17 cellular contexts compared by ENCODE assay signal in the genomic region with DNA sequence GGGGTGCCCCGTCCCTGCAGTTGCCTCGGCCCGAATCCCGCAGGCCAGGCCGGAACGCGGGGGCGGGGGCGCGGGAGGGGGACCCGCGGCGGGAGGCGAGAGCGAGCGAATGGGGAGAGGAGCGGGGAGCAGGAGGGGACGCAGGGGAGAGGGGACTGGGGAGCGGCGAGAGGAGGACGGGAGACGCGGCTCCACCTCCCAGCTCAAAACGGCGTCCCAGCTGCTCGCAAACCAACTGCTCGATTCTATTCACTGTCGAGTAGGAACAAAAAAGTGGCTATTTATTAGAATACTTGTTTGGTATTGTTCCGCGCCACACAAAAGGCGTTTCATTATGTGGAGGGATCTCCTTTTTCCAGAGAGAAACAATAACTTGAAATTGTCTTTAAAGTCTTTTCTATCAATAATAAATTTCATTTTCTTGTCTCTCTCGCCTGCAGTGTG. TPM values are rescaled to one million over a fixed set of nuclear protein-coding genes. Genes with fewer than 3 reads are reported as not detected.
DNase-seq lines count a peak whose midpoint lies in the region; ATAC-seq, FAIRE-seq and TF ChIP-seq lines count a peak whose summit lies in the region.
"Had no signal": no experiment of that assay in that cellular context is flagged by ENCODE, and none has a peak within 500 bp of the region (broad histone marks: within the 10 kb centered on the region; RNA-seq: fewer than 3 reads in every experiment).

No MANE protein-coding gene starts in this region.

- H2BK20ac ChIP-seq in H1 (ENCODE audit: low read length): no peak overlapping the region

- H4K91ac ChIP-seq in H1 (replicated peaks; ENCODE audit: insufficient read length, low read length): no peak overlapping the region
- no peak overlapping the region for H4K91ac ChIP-seq in trophoblast cell (ENCODE audit: low read depth, low read length)

- peaks cover 5% of the 10 kb centered on the region; the same call in 1 of the 2 replicates for H3K23me2 ChIP-seq in H1 (ENCODE audit: low read depth, low read length)

- H4K12ac ChIP-seq in trophoblast cell (ENCODE audit: low read depth, low read length): no peak overlapping the region

- H3K79me1 ChIP-seq in H1 (ENCODE audit: low read depth, low read length) (no peaks in the 10 kb centered on the region), trophoblast cell (ENCODE audit: low read length) (no peaks in the 10 kb centered on the region)

- H3K36me3 ChIP-seq in H1 (ENCODE audit: control insufficient read depth in 2 of 4, insufficient read depth in 4 of 4, low read length in 3 of 4) (peaks cover 0 to 6% (median 0%) of the 10 kb centered on the region in 4 experiments; a peak in 1 of 8 replicates), trophoblast cell (ENCODE audit: control insufficient read depth in 1 of 2, insufficient read depth in 2 of 2, low read length in 2 of 2) (no peaks in the 10 kb centered on the region)

- no peak overlapping the region for H3K23ac ChIP-seq in H1 (ENCODE audit: insufficient read length)
- H3K23ac ChIP-seq in trophoblast cell (ENCODE audit: low read length): no peak overlapping the region

- H3K9me3 ChIP-seq in H1 (ENCODE audit: insufficient read depth in 2 of 2, low read depth in 1 of 2, low read length in 1 of 2): no peaks in the 10 kb centered on the region; a peak in 1 of 4 replicates
- H3K9me3 ChIP-seq in trophoblast cell (ENCODE audit: insufficient read depth, low read depth, low read length): peaks cover 16% of the 10 kb centered on the region

- TF ChIP-seq RAD21 in H1 (IDR thresholded peaks at IDR 0.05 in 1 of 2, conservative IDR thresholded peaks at IDR 0.05 in 1 of 2; ENCODE audit: low read depth in 2 of 2, low read length in 2 of 2): peak in 1 of 2 experiments; percentile 3; a peak in 1 of 4 replicates

- H3K27me3 ChIP-seq in H1 (replicated peaks in 1 of 4; ENCODE audit: control insufficient read depth in 3 of 4, extremely low read depth in 1 of 4, insufficient read depth in 3 of 4, low read length in 3 of 4): peaks cover 91 to 100% (median 97%) of the 10 kb centered on the region in 4 experiments
- peaks cover 91% of the 10 kb centered on the region for H3K27me3 ChIP-seq in trophoblast cell (ENCODE audit: insufficient read depth, low read length)

- H3K56ac ChIP-seq in H1 (replicated peaks; ENCODE audit: insufficient read length, low read depth, low read length): no peak overlapping the region

- H3K27ac ChIP-seq in H1 (ENCODE audit: low read depth, low read length) (no peak overlapping the region), trophoblast cell (ENCODE audit: low read depth, low read length) (no peak overlapping the region)

- CTCF ChIA-PET in H1 (lab: Charles Lee; ENCODE audit: partially characterized antibody): no interaction called here

- H2BK15ac ChIP-seq in H1 (ENCODE audit: low read length): no peak overlapping the region

- H3K4me1 ChIP-seq in H1 (replicated peaks in 1 of 4; ENCODE audit: control insufficient read depth in 3 of 4, insufficient read depth in 4 of 4, low read length in 3 of 4) (peaks cover 3 to 36% (median 21%) of the 10 kb centered on the region in 4 experiments), trophoblast cell (ENCODE audit: control insufficient read depth in 1 of 2, insufficient read depth in 2 of 2, low read length in 2 of 2) (peaks cover 0 to 6% of the 10 kb centered on the region in 2 experiments)

- H3K4me3 ChIP-seq in H1 (ENCODE audit: extremely low read depth in 1 of 4, insufficient read depth in 2 of 4, low read depth in 3 of 4, low read length in 4 of 4) (peak overlapping the region in 2 of 4 experiments; percentile 7 to 55; a peak in 3 of 8 replicates), trophoblast cell (ENCODE audit: low read depth, low read length) (peak overlapping the region; percentile 47)

- DNase-seq in NCI-H748 (lab: John Stamatoyannopoulos, UW; ENCODE audit: unreplicated experiment): peak; percentile 74
- no peak for DNase-seq in NCI-H748 treated with DMSO at 0.1 percent for 48 hours (lab: John Stamatoyannopoulos, UW)
- DNase-seq in NCI-H1092 (lab: John Stamatoyannopoulos, UW): peak; percentile 69
- DNase-seq in H1 (ENCODE audit: low read depth in 1 of 2, low spot score in 2 of 2): peak in 1 of 2 experiments; percentile 79
- no peak for DNase-seq in trophoblast cell
- DNase-seq in left ventricle myocardium superior: no peak
- no peak for DNase-seq in Right ventricle myocardium inferior (ENCODE audit: missing footprints)
- DNase-seq: activated naive CD4-positive, alpha-beta T cell; effector CD4-positive, alpha-beta T cell; IMR-90; mesendoderm; occipital lobe; SIG-M5; small intestine; stimulated activated naive CD8-positive, alpha-beta T cell treated with anti-CD3 and anti-CD28 coated beads, Interleukin-15, amount 100 ng/mL, for 72 hours had no signal

- peaks cover 13 to 22% of the 10 kb centered on the region in 2 experiments for H4K20me1 ChIP-seq in H1 (replicated peaks in 1 of 2; ENCODE audit: control insufficient read depth in 1 of 2, insufficient read depth in 2 of 2, low read length in 2 of 2)

- H3K79me2 ChIP-seq in H1 (ENCODE audit: control insufficient read depth in 1 of 2, insufficient read depth in 2 of 2, low read length in 2 of 2) (no peaks in the 10 kb centered on the region), trophoblast cell (ENCODE audit: control insufficient read depth, insufficient read depth, low read length, poor library complexity) (no peaks in the 10 kb centered on the region)

- ATAC-seq in left ventricle myocardium superior: no peak
- no peak for ATAC-seq in HG03159 (IDR thresholded peaks at IDR 0.05; ENCODE audit: unreplicated experiment)
- no peak for ATAC-seq in Right ventricle myocardium inferior
- ATAC-seq: stimulated activated naive CD8-positive, alpha-beta T cell treated with anti-CD3 and anti-CD28 coated beads, Interleukin-15, amount 100 ng/mL, for 72 hours had no signal

- POLR2A ChIA-PET in H1 (lab: Charles Lee; ENCODE audit: partially characterized antibody): interaction anchor here (0.6 to 5.1 kb wide), 3 partner anchors 14 to 883 kb away, joined by 3 to 25 read pairs (median 4); no protein-coding TSS in a partner anchor

- H3K18ac ChIP-seq in H1 (ENCODE audit: extremely low read depth, low read length) (no peak overlapping the region), trophoblast cell (ENCODE audit: low read length) (no peak overlapping the region)

- no peak overlapping the region for H2BK12ac ChIP-seq in H1 (ENCODE audit: low read depth, low read length)
- no peak overlapping the region for H2BK12ac ChIP-seq in trophoblast cell (ENCODE audit: low read length)

- no peak overlapping the region for H2BK5ac ChIP-seq in H1 (ENCODE audit: low read depth, low read length)
- no peak overlapping the region for H2BK5ac ChIP-seq in trophoblast cell (ENCODE audit: low read depth, low read length, poor library complexity)

- no peak for TF ChIP-seq EP300 in H1 (IDR thresholded peaks at IDR 0.05; ENCODE audit: borderline replicate concordance in 1 of 2, low read depth in 2 of 2, low read length in 2 of 2)

- H2AFZ ChIP-seq in H1 (ENCODE audit: low read length) (no peak overlapping the region), trophoblast cell (ENCODE audit: insufficient read depth, low read length, poor library complexity) (no peak overlapping the region)

- H3K14ac ChIP-seq in H1 (ENCODE audit: insufficient read length) (no peak overlapping the region), trophoblast cell (ENCODE audit: low read length) (no peak overlapping the region)

- no peak overlapping the region for H4K5ac ChIP-seq in H1 (ENCODE audit: insufficient read length, low read depth, low read length)

- peak overlapping the region; percentile 68 to 69 for H3K4me2 ChIP-seq in H1 (ENCODE audit: insufficient read depth in 1 of 2, low read depth in 2 of 2, low read length in 2 of 2)
- no peak overlapping the region for H3K4me2 ChIP-seq in trophoblast cell (ENCODE audit: low read length)

- H4K8ac ChIP-seq in H1 (ENCODE audit: extremely low read depth, insufficient read depth, low read length) (no peak overlapping the region), trophoblast cell (ENCODE audit: low read depth, low read length) (no peak overlapping the region)

- TF ChIP-seq CTCF in H1 (IDR thresholded peaks at IDR 0.05; ENCODE audit: control extremely low read depth in 1 of 3, insufficient read depth in 1 of 3, low read depth in 1 of 3, low read length in 3 of 3): no peak

- H2AK5ac ChIP-seq in H1 (ENCODE audit: low read depth, low read length) (no peak overlapping the region), trophoblast cell (ENCODE audit: low read length) (no peak overlapping the region)

- TF ChIP-seq POLR2A in H1 (IDR thresholded peaks at IDR 0.05; ENCODE audit: control extremely low read depth in 1 of 2, low read depth in 2 of 2, low read length in 2 of 2): no peak

- no peak for FAIRE-seq in H1 (lab: Jason Lieb, UNC)
- FAIRE-seq: small intestine, TTC549 had no signal

- no peak overlapping the region for H2BK120ac ChIP-seq in H1 (replicated peaks; ENCODE audit: low read depth, low read length)
- no peak overlapping the region for H2BK120ac ChIP-seq in trophoblast cell (ENCODE audit: insufficient read depth, low read length, poor library complexity)

- H3K4ac ChIP-seq in H1 (replicated peaks; ENCODE audit: insufficient read length, low read depth, low read length): no peak overlapping the region
- no peak overlapping the region for H3K4ac ChIP-seq in trophoblast cell (ENCODE audit: low read depth, low read length)

- H3K9ac ChIP-seq in H1 (replicated peaks in 1 of 4; ENCODE audit: extremely low read depth in 1 of 4, low read depth in 3 of 4, low read length in 3 of 4) (no peak overlapping the region), trophoblast cell (ENCODE audit: low read length) (no peak overlapping the region)

- intact Hi-C loops in left ventricle myocardium superior (cut with micrococcal nuclease) (no loop called here), Right ventricle myocardium inferior (cut with DNase I) (no loop called here)

- WGBS in H1 (ENCODE audit: extremely low coverage in 1 of 2, insufficient coverage in 1 of 2, insufficient read length in 1 of 2, insufficient replicate concordance in 2 of 2, low coverage in 1 of 2, low lambda C conversion rate in 2 of 2, missing lambda C conversion rate in 1 of 2), 2 experiments: 2% methylated on average over 9 of the region's 32 CpGs; no CpG with 5 or more reads in 1 of the 2 experiments
- no CpG with 5 or more reads among the region's 32 CpGs for WGBS in trophoblast cell (ENCODE audit: extremely low coverage, insufficient coverage, insufficient read length)

RNA-seq across cellular contexts. Expression of a gene that starts 10.6 kb away (rescaled TPM):
- total RNA-seq in H1 (2021; fragmentation: NEBNext Ultra II Directional; extraction: Animal tissue kit (Norgen Biotek cat#: 25700)): 0.09 and 0.11 TPM in 2 replicates
- 0.03 and 0.05 TPM in 2 replicates for polyA plus RNA-seq in H1 (2011; rRNA removed)
- polyA plus RNA-seq in H1 (2011; cell fraction: cytosol; rRNA removed): 0.04 TPM
- 0.11 TPM for polyA plus RNA-seq in H1 (2011; cell fraction: nucleus; rRNA removed)
- 0.09 to 0.11 TPM (median 0.09 TPM) in 3 of 4 replicates, not detected in the other for polyA plus RNA-seq in H1 (2012, experiment 1 of 2)
- polyA plus RNA-seq in H1 (2012, experiment 2 of 2): 0.20 TPM
- 0.08 TPM for polyA plus RNA-seq in H1 (2013, experiment 1 of 2)
- polyA plus RNA-seq in H1 (2013, experiment 2 of 2): 0.06 TPM
- polyA minus RNA-seq in H1 (2011; rRNA and poly(A)+ RNA removed): 0.07 TPM in 1 of 2 replicates, not detected in the other
- not detected for polyA minus RNA-seq in H1 (2011; cell fraction: cytosol; rRNA and poly(A)+ RNA removed)
- 0.20 TPM for polyA minus RNA-seq in H1 (2011; cell fraction: nucleus; rRNA and poly(A)+ RNA removed)
- not detected in 2 replicates for polyA plus RNA-seq in trophoblast cell (2013)
- not detected for total RNA-seq in left ventricle myocardium superior
- total RNA-seq in Right ventricle myocardium inferior: not detected
- total RNA-seq: IMR-90 had no signal
- polyA plus RNA-seq: IMR-90 had no signal

Comparison
In these comparisons a context has a peak if more than half of its experiments do, and no peak if none do; other contexts are left out.
1. DNase-seq: peak in NCI-H748 (single experiment) and NCI-H1092 (single experiment); none in NCI-H748 treated with DMSO at 0.1 percent for 48 hours (single experiment), trophoblast cell (0 of 2), left ventricle myocardium superior (single experiment) and Right ventricle myocardium inferior (single experiment).